ENCODE assay signal across 1 cellular context in genomic region chr20:23624307-23624706, GRCh38.
TF ChIP-seq lines count a peak whose summit lies in the region.

No MANE protein-coding gene starts in this region.

TF ChIP-seq in IMR-90, 13 proteins besides CTCF, POLR2A, EP300 and RAD21 (continued from another document):
- TF ChIP-seq, protein P1, sequence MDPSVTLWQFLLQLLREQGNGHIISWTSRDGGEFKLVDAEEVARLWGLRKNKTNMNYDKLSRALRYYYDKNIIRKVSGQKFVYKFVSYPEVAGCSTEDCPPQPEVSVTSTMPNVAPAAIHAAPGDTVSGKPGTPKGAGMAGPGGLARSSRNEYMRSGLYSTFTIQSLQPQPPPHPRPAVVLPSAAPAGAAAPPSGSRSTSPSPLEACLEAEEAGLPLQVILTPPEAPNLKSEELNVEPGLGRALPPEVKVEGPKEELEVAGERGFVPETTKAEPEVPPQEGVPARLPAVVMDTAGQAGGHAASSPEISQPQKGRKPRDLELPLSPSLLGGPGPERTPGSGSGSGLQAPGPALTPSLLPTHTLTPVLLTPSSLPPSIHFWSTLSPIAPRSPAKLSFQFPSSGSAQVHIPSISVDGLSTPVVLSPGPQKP (IDR thresholded peaks at IDR 0.05; ENCODE audit: borderline replicate concordance, low read depth, low read length): no peak
- TF ChIP-seq MXI1 (IDR thresholded peaks at IDR 0.05; ENCODE audit: borderline replicate concordance, low read depth, low read length) (no peak), CEBPB (IDR thresholded peaks at IDR 0.05; ENCODE audit: low read depth, low read length) (no peak), USF2 (IDR thresholded peaks at IDR 0.05; ENCODE audit: low read depth, low read length) (no peak), RCOR1 (IDR thresholded peaks at IDR 0.05; ENCODE audit: insufficient replicate concordance, low read length) (no peak), CHD1 (IDR thresholded peaks at IDR 0.05; ENCODE audit: low read depth, low read length) (no peak), FOS (IDR thresholded peaks at IDR 0.05; ENCODE audit: low read depth, low read length) (no peak), NFE2L2 (IDR thresholded peaks at IDR 0.05; ENCODE audit: low read depth, low read length) (no peak), SMC3 (IDR thresholded peaks at IDR 0.05; ENCODE audit: low read depth, low read length) (no peak), MAFK (IDR thresholded peaks at IDR 0.05; ENCODE audit: low read depth, low read length) (no peak), RFX5 (IDR thresholded peaks at IDR 0.05; ENCODE audit: low read depth, low read length) (no peak), BHLHE40 (IDR thresholded peaks at IDR 0.05; ENCODE audit: low read depth, low read length) (no peak)
